In the genomic region with DNA sequence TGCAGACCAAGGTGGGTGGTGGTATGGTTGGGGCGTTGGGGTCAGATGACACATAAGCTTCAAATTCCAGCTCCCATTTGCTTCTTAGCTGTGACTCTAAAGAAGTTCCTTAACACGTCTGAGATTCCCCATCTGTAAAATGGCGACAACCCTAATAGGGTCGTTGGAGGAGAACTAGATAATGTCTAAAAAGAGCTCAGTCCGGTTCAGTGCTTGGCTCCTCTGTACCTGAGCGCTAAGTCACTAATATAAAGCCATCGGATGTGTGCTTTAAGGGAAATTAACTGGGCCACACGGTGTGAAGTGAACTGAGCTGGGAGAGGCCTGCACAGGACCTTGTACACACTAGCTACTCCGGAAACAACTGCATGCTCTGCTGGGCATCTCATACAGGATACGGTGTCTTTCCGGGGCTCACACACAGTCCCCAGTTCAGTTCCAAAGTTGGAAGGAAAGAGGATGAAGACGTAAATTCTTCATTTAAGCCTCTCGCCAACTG, we compare ENCODE assay signal across 8 cellular contexts. TPM values are rescaled to one million over a fixed set of nuclear protein-coding genes. Genes with fewer than 3 reads are reported as not detected.
DNase-seq lines count a peak whose midpoint lies in the region; ATAC-seq and TF ChIP-seq lines count a peak whose summit lies in the region.

No MANE protein-coding gene starts in this region.

- H3K36me3 Mint-ChIP-seq in activated CD4-positive, alpha-beta T cell treated with anti-CD3 and anti-CD28 coated beads, Interleukin-2, amount 10 ng/mL, durations not matched to agents 24 days and 14 days (ENCODE audit: low read depth) = peaks cover 33% of the 10 kb centered on the region

- H3K4me3 ChIP-seq in ascending aorta (peak overlapping the region; percentile 100), mucosa of descending colon (peak overlapping the region; percentile 99)

- peaks cover 9% of the 10 kb centered on the region for H3K9me3 Mint-ChIP-seq in activated CD4-positive, alpha-beta T cell treated with anti-CD3 and anti-CD28 coated beads, Interleukin-2, amount 10 ng/mL, durations not matched to agents 24 days and 14 days

- H3K27ac ChIP-seq in ascending aorta = peak overlapping the region; percentile 97

- ATAC-seq in HG03439 (IDR thresholded peaks at IDR 0.05; ENCODE audit: unreplicated experiment) (peak; percentile 28), mucosa of descending colon (peak; percentile 2)

- H3K27me3 ChIP-seq in ascending aorta = no peaks in the 10 kb centered on the region

- peak overlapping the region; percentile 94 for H3K27ac Mint-ChIP-seq in activated CD4-positive, alpha-beta T cell treated with anti-CD3 and anti-CD28 coated beads, Interleukin-2, amount 10 ng/mL, durations not matched to agents 24 days and 14 days

- H3K9me3 ChIP-seq in ascending aorta (no peaks in the 10 kb centered on the region), mucosa of descending colon (no peaks in the 10 kb centered on the region)

- no peak for TF ChIP-seq CTCF in ascending aorta (IDR thresholded peaks at IDR 0.05)
- no peak for TF ChIP-seq CTCF in mucosa of descending colon (IDR thresholded peaks at IDR 0.05)

- H3K4me1 Mint-ChIP-seq in activated CD4-positive, alpha-beta T cell treated with anti-CD3 and anti-CD28 coated beads, Interleukin-2, amount 10 ng/mL, durations not matched to agents 24 days and 14 days = peaks cover 37% of the 10 kb centered on the region

- H3K4me1 ChIP-seq in ascending aorta (peaks cover 5 to 20% of the 10 kb centered on the region in 2 donors), mucosa of descending colon (ENCODE audit: low read depth) (peaks cover 20% of the 10 kb centered on the region)

- intact Hi-C loops in activated CD4-positive, alpha-beta T cell treated with anti-CD3 and anti-CD28 coated beads, Interleukin-2, amount 10 ng/mL, durations not matched to agents 24 days and 14 days (cut with micrococcal nuclease) = loop anchor here (10.0 kb wide), 2 partner anchors 162 to 312 kb away; a partner anchor contains a TSS
- intact Hi-C loops in ascending aorta (cut with DNase I) (loop anchor here (2.0 to 10.0 kb wide), 3 partner anchors 50 to 312 kb away; a partner anchor contains a TSS), mucosa of descending colon (cut with DNase I, micrococcal nuclease) (no loop called here)

- H3K36me3 ChIP-seq in ascending aorta = peaks cover 0 to 8% of the 10 kb centered on the region in 2 donors
- H3K36me3 ChIP-seq in mucosa of descending colon (ENCODE audit: low read depth) = no peaks in the 10 kb centered on the region

- DNase-seq in activated CD4-positive, alpha-beta T cell treated with anti-CD3 and anti-CD28 coated beads, Interleukin-2, amount 10 ng/mL, durations not matched to agents 24 days and 14 days = no peak
- no peak for DNase-seq in activated CD4-positive, alpha-beta T cell treated with anti-CD3 and anti-CD28 coated beads for 48 hours
- DNase-seq in ascending aorta (ENCODE audit: low spot score in 2 of 2) = no peak
- DNase-seq in mucosa of descending colon = no peak
- DNase-seq in DMS 273 (lab: John Stamatoyannopoulos, UW; ENCODE audit: unreplicated experiment) = no peak
- no peak for DNase-seq in activated effector memory CD4-positive, alpha-beta T cell treated with Interleukin-2 at 50 U/mL for 16 hours
- DNase-seq in activated CD4-positive, alpha-beta T cell treated with anti-CD3 and anti-CD28 coated beads, Interleukin-2, amount 50 U/mL, for 1 hour = no peak

- H3K4me3 Mint-ChIP-seq in activated CD4-positive, alpha-beta T cell treated with anti-CD3 and anti-CD28 coated beads, Interleukin-2, amount 10 ng/mL, durations not matched to agents 24 days and 14 days = peak overlapping the region; percentile 96

- H3K27me3 Mint-ChIP-seq in activated CD4-positive, alpha-beta T cell treated with anti-CD3 and anti-CD28 coated beads, Interleukin-2, amount 10 ng/mL, durations not matched to agents 24 days and 14 days = peaks cover 5% of the 10 kb centered on the region

RNA-seq across cellular contexts. Expression of a gene that starts 0.5 kb away (rescaled TPM):
- 38.1 and 42.2 TPM in 2 replicates for total RNA-seq in activated CD4-positive, alpha-beta T cell treated with anti-CD3 and anti-CD28 coated beads, Interleukin-2, amount 10 ng/mL, durations not matched to agents 24 days and 14 days
- total RNA-seq in ascending aorta (62.2 TPM), mucosa of descending colon (10 to 100 TPM; 48.8 to 83.7 (median 55.0) TPM)

RNA-seq across cellular contexts. Expression of a gene that starts 22.9 kb away (rescaled TPM):
- total RNA-seq in activated CD4-positive, alpha-beta T cell treated with anti-CD3 and anti-CD28 coated beads, Interleukin-2, amount 10 ng/mL, durations not matched to agents 24 days and 14 days = 4.6 and 5.6 TPM in 2 replicates
- total RNA-seq in ascending aorta (43.7 TPM), mucosa of descending colon (10 to 100 TPM; 30.7 to 45.7 (median 37.7) TPM)

RNA-seq across cellular contexts. Expression of a gene that starts 35.3 kb away (rescaled TPM):
- total RNA-seq in activated CD4-positive, alpha-beta T cell treated with anti-CD3 and anti-CD28 coated beads, Interleukin-2, amount 10 ng/mL, durations not matched to agents 24 days and 14 days = not detected in 2 replicates
- total RNA-seq in ascending aorta (not detected), mucosa of descending colon (10 to 100 TPM in 1 of 3 donors, 1 to 10 TPM in 1, under 1 TPM in 1; 0.41 to 23.0 (median 1.0) TPM)

RNA-seq across cellular contexts. Expression of a gene that starts 49.4 kb away (rescaled TPM):
- total RNA-seq in activated CD4-positive, alpha-beta T cell treated with anti-CD3 and anti-CD28 coated beads, Interleukin-2, amount 10 ng/mL, durations not matched to agents 24 days and 14 days = 1.1 and 1.3 TPM in 2 replicates
- 23.7 TPM for total RNA-seq in ascending aorta
- total RNA-seq in mucosa of descending colon = 10 to 100 TPM; 23.7 to 34.1 (median 31.4) TPM

Comparison
In these comparisons a context has a peak if more than half of its experiments do, and no peak if none do; other contexts are left out.
1. intact Hi-C loops: an anchor here in activated CD4-positive, alpha-beta T cell treated with anti-CD3 and anti-CD28 coated beads, Interleukin-2, amount 10 ng/mL, durations not matched to agents 24 days and 14 days (10.0 kb wide) and ascending aorta (2.0 to 10.0 kb wide); none called in mucosa of descending colon.